Comparison of ENCODE assay signal across 1 cellular context in genomic region chr3:72452745-72453144, GRCh38.
A peak's percentile ranks its signal among the peaks of the same experiment; 100 is the strongest.
TF ChIP-seq lines count a peak whose summit lies in the region.

No MANE protein-coding gene starts in this region.

TF ChIP-seq in K562, 482 proteins besides CTCF, POLR2A, EP300 and RAD21 (continued from another document):
- no peak for TF ChIP-seq TFAM (CRISPR knock-in tag; conservative IDR thresholded peaks at IDR 0.05)
- TF ChIP-seq CHD2 (IDR thresholded peaks at IDR 0.05; ENCODE audit: low read depth, low read length), result no peak
- no peak for TF ChIP-seq ZNF655 (CRISPR knock-in tag; IDR thresholded peaks at IDR 0.05)
- peak; percentile 80 for TF ChIP-seq PRDM10 (IDR thresholded peaks at IDR 0.05; ENCODE audit: partially characterized antibody)
- no peak for TF ChIP-seq ZNF12 (CRISPR knock-in tag; IDR thresholded peaks at IDR 0.05)
- TF ChIP-seq ZHX1 (conservative IDR thresholded peaks at IDR 0.05; ENCODE audit: low read length), result no peak
- TF ChIP-seq POLR3G (IDR thresholded peaks at IDR 0.05; ENCODE audit: extremely low read depth, insufficient read length, insufficient replicate concordance), result no peak
- no peak for TF ChIP-seq HCFC1 (IDR thresholded peaks at IDR 0.05; ENCODE audit: low read depth, low read length)
- peak; percentile 36; the same call in 1 of the 2 replicates for TF ChIP-seq CBFA2T2 (conservative IDR thresholded peaks at IDR 0.05)
- no peak for TF ChIP-seq NR3C1 (CRISPR knock-in tag; IDR thresholded peaks at IDR 0.05)
- peak; percentile 46 for TF ChIP-seq TEAD4 (IDR thresholded peaks at IDR 0.05; ENCODE audit: low read length)
- TF ChIP-seq TEAD4 (CRISPR knock-in tag; IDR thresholded peaks at IDR 0.05; ENCODE audit: borderline replicate concordance), result no peak
- no peak for TF ChIP-seq MYNN (IDR thresholded peaks at IDR 0.05)
- no peak for TF ChIP-seq MYNN (CRISPR knock-in tag; IDR thresholded peaks at IDR 0.05)
- TF ChIP-seq PHTF2 (CRISPR knock-in tag; IDR thresholded peaks at IDR 0.05), result no peak
- TF ChIP-seq E4F1 (CRISPR knock-in tag; IDR thresholded peaks at IDR 0.05; ENCODE audit: borderline replicate concordance), result no peak
- TF ChIP-seq PATZ1 (CRISPR knock-in tag; IDR thresholded peaks at IDR 0.05; ENCODE audit: borderline replicate concordance), result no peak
- no peak for TF ChIP-seq KDM4B (IDR thresholded peaks at IDR 0.05; ENCODE audit: borderline replicate concordance in 2 of 2, low read depth in 1 of 2)
- TF ChIP-seq BCL6 (CRISPR knock-in tag; IDR thresholded peaks at IDR 0.05), result no peak
- TF ChIP-seq ZNF77 (CRISPR knock-in tag; IDR thresholded peaks at IDR 0.05), result no peak
- no peak for TF ChIP-seq TBL1XR1 (IDR thresholded peaks at IDR 0.05; ENCODE audit: low read length in 2 of 2)
- peak; percentile 54 for TF ChIP-seq CBFA2T3 (IDR thresholded peaks at IDR 0.05)
- TF ChIP-seq USF2 (CRISPR knock-in tag; IDR thresholded peaks at IDR 0.05), result no peak
- no peak for TF ChIP-seq MAFK (IDR thresholded peaks at IDR 0.05; ENCODE audit: low read length)
- TF ChIP-seq KAT7 (CRISPR knock-in tag; IDR thresholded peaks at IDR 0.05; ENCODE audit: borderline replicate concordance), result no peak
- no peak for TF ChIP-seq ZC3H11A (IDR thresholded peaks at IDR 0.05; ENCODE audit: low read depth, low read length)
- TF ChIP-seq IRF9 (tag; IDR thresholded peaks at IDR 0.05), result no peak
- no peak for TF ChIP-seq C11orf30 (IDR thresholded peaks at IDR 0.05; ENCODE audit: low read depth)
- TF ChIP-seq L3MBTL2 (IDR thresholded peaks at IDR 0.05), result peak; percentile 43; the same call in 1 of the 2 replicates
- TF ChIP-seq PCBP1 (IDR thresholded peaks at IDR 0.05; ENCODE audit: low read depth, low read length, poor library complexity, severe bottlenecking), result no peak
- 0 out of 2 replicates have a peak, but pooled peaks have one; percentile 19 for TF ChIP-seq ARID1B (IDR thresholded peaks at IDR 0.05)
- no peak for TF ChIP-seq TGIF2 (CRISPR knock-in tag; IDR thresholded peaks at IDR 0.05)
- TF ChIP-seq TEAD1 (CRISPR knock-in tag; IDR thresholded peaks at IDR 0.05), result no peak
- TF ChIP-seq MXI1 (IDR thresholded peaks at IDR 0.05; ENCODE audit: low read depth, low read length), result no peak
- peak; percentile 43; the same call in 1 of the 2 replicates for TF ChIP-seq MECOM (CRISPR knock-in tag; IDR thresholded peaks at IDR 0.05)
- 0 out of 4 replicates have a peak, but pooled peaks of 1 of the 2 experiments have one; percentile 3 for TF ChIP-seq RCOR1 (IDR thresholded peaks at IDR 0.05; ENCODE audit: borderline replicate concordance in 1 of 2, low read depth in 2 of 2, low read length in 2 of 2)
- TF ChIP-seq ZNF121 (CRISPR knock-in tag; conservative IDR thresholded peaks at IDR 0.05), result no peak
- peak; percentile 24; the same call in 1 of the 2 replicates for TF ChIP-seq TAL1 (IDR thresholded peaks at IDR 0.05)
- no peak for TF ChIP-seq FOXM1 (IDR thresholded peaks at IDR 0.05; ENCODE audit: low read depth)
- TF ChIP-seq FOXM1 (CRISPR knock-in tag; IDR thresholded peaks at IDR 0.05; ENCODE audit: low read depth), result no peak
- TF ChIP-seq HSF4 (CRISPR knock-in tag; IDR thresholded peaks at IDR 0.05; ENCODE audit: borderline replicate concordance), result no peak
- TF ChIP-seq MNT (conservative IDR thresholded peaks at IDR 0.05), result no peak
- no peak for TF ChIP-seq RHOXF2B (CRISPR knock-in tag; conservative IDR thresholded peaks at IDR 0.05)
- no peak for TF ChIP-seq HMGN3 (IDR thresholded peaks at IDR 0.05; ENCODE audit: borderline replicate concordance, extremely low read depth, insufficient read length, low read depth, low read length)
- peak; percentile 44; the same call in 1 of the 2 replicates for TF ChIP-seq BHLHE40 (IDR thresholded peaks at IDR 0.05; ENCODE audit: low read length)
- TF ChIP-seq ZNF239 (CRISPR knock-in tag; IDR thresholded peaks at IDR 0.05), result no peak
- TF ChIP-seq PRPF4 (IDR thresholded peaks at IDR 0.05; ENCODE audit: insufficient read depth, low read depth, low read length, poor library complexity, severe bottlenecking), result no peak
- TF ChIP-seq HDAC3 (IDR thresholded peaks at IDR 0.05; ENCODE audit: borderline replicate concordance, partially characterized antibody), result no peak
- 0 out of 2 replicates have a peak, but pooled peaks have one; percentile 7 for TF ChIP-seq TCF3 (CRISPR knock-in tag; IDR thresholded peaks at IDR 0.05)
- 0 out of 2 replicates have a peak, but pooled peaks have one; percentile 10 for TF ChIP-seq FOSL1 (tag; conservative IDR thresholded peaks at IDR 0.05)
- no peak for TF ChIP-seq COPS2 (conservative IDR thresholded peaks at IDR 0.05)
- TF ChIP-seq CHD4 (IDR thresholded peaks at IDR 0.05; ENCODE audit: insufficient read depth, insufficient replicate concordance, low read depth, low read length, poor library complexity, severe bottlenecking), result no peak
